In the genomic region with DNA sequence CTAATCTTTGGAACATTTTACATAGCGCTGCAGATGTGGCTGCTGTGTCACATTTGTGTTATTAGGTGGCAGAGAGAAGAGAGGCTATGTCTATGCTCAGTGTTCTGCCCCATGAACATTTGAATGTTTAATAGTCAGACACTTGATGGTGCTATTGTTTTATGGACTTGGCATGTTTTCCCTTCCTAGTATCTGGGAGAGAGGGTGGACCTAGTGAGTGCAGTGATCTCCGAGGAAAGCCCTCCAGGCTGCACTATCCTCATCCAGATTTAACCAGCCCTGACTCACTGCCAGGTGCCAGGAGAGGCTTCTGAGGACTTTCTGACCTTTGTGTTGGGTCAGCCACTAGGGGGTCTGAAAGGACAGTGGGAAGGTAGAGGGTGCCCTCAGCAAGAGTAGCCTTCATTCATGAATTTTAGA, we compare ENCODE assay signal across 9 cellular contexts. TPM values are rescaled to one million over a fixed set of nuclear protein-coding genes. Genes with fewer than 3 reads are reported as not detected.
DNase-seq lines count a peak whose midpoint lies in the region; TF ChIP-seq lines count a peak whose summit lies in the region.
"Had no signal": no experiment of that assay in that cellular context is flagged by ENCODE, and none has a peak within 500 bp of the region (broad histone marks: within the 10 kb centered on the region; RNA-seq: fewer than 3 reads in every experiment).

No MANE protein-coding gene starts in this region.

- no TSS peak for BruUV-seq in MCF 10A (replicated peaks; lab: Mats Ljungman, UMichigan)

- peak; percentile 26 for DNase-seq in MCF 10A (ENCODE audit: unreplicated experiment)
- no peak for DNase-seq in breast epithelium (ENCODE audit: low spot score in 2 of 2)
- DNase-seq in LHCN-M2 (ENCODE audit: low read depth) = peak; percentile 40
- peak; percentile 77 for DNase-seq in endodermal cell
- DNase-seq in thyroid gland = peak; percentile 9 to 17
- DNase-seq in T-helper 9 cell = no peak
- no peak for DNase-seq in stimulated activated CD4-positive, alpha-beta T cell treated with anti-CD3 and anti-CD28 coated beads, Interleukin-12 subunit alpha, Interleukin-12 subunit beta, amount 100 ng/mL, for 4 hours
- no peak for DNase-seq in adrenal gland

- H3K36me3 ChIP-seq in breast epithelium (no peaks in the 10 kb centered on the region), endodermal cell (ENCODE audit: control insufficient read depth, insufficient read depth, low read length) (peaks cover 89% of the 10 kb centered on the region), thyroid gland (peaks cover 28 to 58% of the 10 kb centered on the region in 2 donors), adrenal gland (replicated peaks in 1 of 2) (peaks cover 0 to 69% of the 10 kb centered on the region in 2 donors)

- no peak for TF ChIP-seq CTCF in MCF 10A (IDR thresholded peaks at IDR 0.05; ENCODE audit: unreplicated experiment)
- TF ChIP-seq CTCF in breast epithelium (IDR thresholded peaks at IDR 0.05) = no peak
- peak; percentile 66 for TF ChIP-seq CTCF in endodermal cell (conservative IDR thresholded peaks at IDR 0.05)
- TF ChIP-seq CTCF in thyroid gland (IDR thresholded peaks at IDR 0.05) = no peak
- TF ChIP-seq CTCF in adrenal gland (IDR thresholded peaks at IDR 0.05) = no peak

- H3K4me3 ChIP-seq in breast epithelium = no peak overlapping the region
- no peak overlapping the region for H3K4me3 ChIP-seq in endodermal cell (ENCODE audit: low read length)
- no peak overlapping the region for H3K4me3 ChIP-seq in thyroid gland (replicated peaks in 1 of 3)
- H3K4me3 ChIP-seq in adrenal gland = no peak overlapping the region
- H3K4me3 ChIP-seq: SJCRH30 had no signal

- H3K27me3 ChIP-seq in breast epithelium (no peaks in the 10 kb centered on the region), endodermal cell (ENCODE audit: control insufficient read depth, insufficient read depth, low read length, poor library complexity, severe bottlenecking) (no peaks in the 10 kb centered on the region), thyroid gland (no peaks in the 10 kb centered on the region), adrenal gland (no peaks in the 10 kb centered on the region)
- H3K27me3 ChIP-seq: SJCRH30 had no signal

- H3K27me3 Mint-ChIP-seq in MCF 10A (ENCODE audit: insufficient read depth, unreplicated experiment) (no peaks in the 10 kb centered on the region), endodermal cell (ENCODE audit: insufficient read depth) (no peaks in the 10 kb centered on the region)

- H3K4me1 ChIP-seq in breast epithelium (no peaks in the 10 kb centered on the region), endodermal cell (ENCODE audit: control insufficient read depth, insufficient read depth, low read length) (peaks cover 6% of the 10 kb centered on the region), thyroid gland (no peaks in the 10 kb centered on the region), adrenal gland (replicated peaks in 1 of 2) (no peaks in the 10 kb centered on the region)
- H3K4me1 ChIP-seq: SJCRH30 had no signal

- POLR2A ChIA-PET in MCF 10A (lab: Yijun Ruan, JAX) = interaction anchor here (0.7 kb wide), 1 partner anchor 97 kb away, joined by 4 read pairs; no protein-coding TSS in a partner anchor

- H3K4me3 Mint-ChIP-seq in MCF 10A (ENCODE audit: unreplicated experiment) (no peak overlapping the region), endodermal cell (no peak overlapping the region)

- H3K9me3 Mint-ChIP-seq in MCF 10A (ENCODE audit: unreplicated experiment) (no peaks in the 10 kb centered on the region), endodermal cell (no peaks in the 10 kb centered on the region)

- no peaks in the 10 kb centered on the region for H3K9me3 ChIP-seq in breast epithelium
- H3K9me3 ChIP-seq in endodermal cell (ENCODE audit: control insufficient read depth, low read length) = no peaks in the 10 kb centered on the region
- no peaks in the 10 kb centered on the region for H3K9me3 ChIP-seq in thyroid gland
- H3K9me3 ChIP-seq in adrenal gland (replicated peaks in 1 of 3) = no peaks in the 10 kb centered on the region
- H3K9me3 ChIP-seq: SJCRH30 had no signal

- no peak overlapping the region for H3K9ac ChIP-seq in endodermal cell (ENCODE audit: extremely low read depth, low read length, poor library complexity, severe bottlenecking)

- H3K4me1 Mint-ChIP-seq in MCF 10A (ENCODE audit: insufficient read depth, unreplicated experiment) (peaks cover 6% of the 10 kb centered on the region), endodermal cell (peaks cover 17% of the 10 kb centered on the region)

- TF ChIP-seq POLR2A in breast epithelium (IDR thresholded peaks at IDR 0.05) (no peak), thyroid gland (IDR thresholded peaks at IDR 0.05) (no peak), adrenal gland (IDR thresholded peaks at IDR 0.05) (no peak)

- CTCF ChIA-PET in MCF 10A (lab: Yijun Ruan, JAX) = interaction anchor here (0.7 to 1.5 kb wide), 2 partner anchors 12 to 108 kb away, joined by 3 to 4 read pairs; no protein-coding TSS in a partner anchor

- 93% methylated on average over 2 of the region's 2 CpGs; no CpG with 5 or more reads in 1 of the 2 experiments for whole genome bisulfite sequencing in endodermal cell (ENCODE audit: insufficient coverage in 1 of 2, insufficient read length in 1 of 2), 2 experiments
- 71 to 75% methylated on average over 2 of the region's 2 CpGs for WGBS in thyroid gland, 2 donors
- 88 to 100% (median 93%) methylated on average over 1 to 2 of the region's 2 CpGs for WGBS in adrenal gland, 4 donors

- H3K27ac ChIP-seq in breast epithelium = no peak overlapping the region
- H3K27ac ChIP-seq in endodermal cell (ENCODE audit: low read depth, low read length) = no peak overlapping the region
- no peak overlapping the region for H3K27ac ChIP-seq in thyroid gland
- H3K27ac ChIP-seq in adrenal gland = no peak overlapping the region
- H3K27ac ChIP-seq: SJCRH30 had no signal

- H3K36me3 Mint-ChIP-seq in MCF 10A (ENCODE audit: insufficient read depth, unreplicated experiment) = peaks cover 96% of the 10 kb centered on the region
- H3K36me3 Mint-ChIP-seq in endodermal cell (ENCODE audit: low read depth) = peaks cover 66% of the 10 kb centered on the region

- intact Hi-C loops in MCF 10A (cut with micrococcal nuclease) (no loop called here), breast epithelium (cut with DNase I; ENCODE audit: low total_unique reads) (no loop called here), thyroid gland (cut with DNase I) (no loop called here), adrenal gland (cut with DNase I) (no loop called here)

- H3K27ac Mint-ChIP-seq in MCF 10A (ENCODE audit: low read depth, unreplicated experiment) (peak overlapping the region; percentile 9), endodermal cell (no peak overlapping the region)

RNA-seq across cellular contexts. Expression of gene ZFC3H1, which starts 24.3 kb away (rescaled TPM):
- total RNA-seq in MCF 10A (2022) = 55.3 and 55.8 TPM in 2 replicates
- total RNA-seq in breast epithelium = 10 to 100 TPM; 79.2 to 92.9 (median 88.5) TPM
- total RNA-seq in LHCN-M2 (2014; rRNA removed) = 7.2 and 15.3 TPM in 2 replicates
- 5.6 TPM for polyA plus RNA-seq in LHCN-M2 (2012)
- total RNA-seq in endodermal cell = 10 to 100 TPM; 40.5 to 46.0 TPM
- 29.1 TPM for polyA plus RNA-seq in endodermal cell (2013, experiment 1 of 2)
- 32.8 TPM for polyA plus RNA-seq in endodermal cell (2013, experiment 2 of 2)
- 10 to 100 TPM; 45.2 to 62.4 (median 50.0) TPM for total RNA-seq in thyroid gland
- 10 to 100 TPM; 11.8 to 56.2 (median 28.8) TPM for total RNA-seq in adrenal gland
- polyA plus RNA-seq in adrenal gland = 10 to 100 TPM; 25.0 to 41.9 (median 29.4) TPM

RNA-seq across cellular contexts. Expression of gene THAP2, which starts 24.8 kb away (rescaled TPM):
- 12.6 and 13.0 TPM in 2 replicates for total RNA-seq in MCF 10A (2022)
- 1 to 10 TPM; 2.6 to 8.2 (median 2.6) TPM for total RNA-seq in breast epithelium
- total RNA-seq in LHCN-M2 (2014; rRNA removed) = 3.0 and 6.3 TPM in 2 replicates
- 2.2 TPM for polyA plus RNA-seq in LHCN-M2 (2012)
- 1 to 10 TPM; 7.2 to 9.3 TPM for total RNA-seq in endodermal cell
- polyA plus RNA-seq in endodermal cell (2013, experiment 1 of 2) = 14.7 TPM
- polyA plus RNA-seq in endodermal cell (2013, experiment 2 of 2) = 12.4 TPM
- 10 to 100 TPM in 1 of 4 donors, 1 to 10 TPM in 3; 2.4 to 11.6 (median 3.0) TPM for total RNA-seq in thyroid gland
- total RNA-seq in adrenal gland = 10 to 100 TPM in 2 of 8 donors, 1 to 10 TPM in 5, under 1 TPM in 1; 0.95 to 15.7 (median 5.0) TPM
- 10 to 100 TPM in 1 of 3 donors, 1 to 10 TPM in 2; 3.3 to 11.9 (median 4.9) TPM for polyA plus RNA-seq in adrenal gland

RNA-seq across cellular contexts. Expression of gene TMEM19, which starts 46.5 kb away (rescaled TPM):
- 7.2 and 7.3 TPM in 2 replicates for total RNA-seq in MCF 10A (2022)
- total RNA-seq in breast epithelium = 10 to 100 TPM; 13.0 to 29.0 (median 13.4) TPM
- total RNA-seq in LHCN-M2 (2014; rRNA removed) = 46.6 and 53.1 TPM in 2 replicates
- 21.6 TPM for polyA plus RNA-seq in LHCN-M2 (2012)
- 10 to 100 TPM; 12.7 to 15.9 TPM for total RNA-seq in endodermal cell
- 13.4 TPM for polyA plus RNA-seq in endodermal cell (2013, experiment 1 of 2)
- polyA plus RNA-seq in endodermal cell (2013, experiment 2 of 2) = 13.7 TPM
- total RNA-seq in thyroid gland = 10 to 100 TPM; 29.3 to 50.0 (median 47.4) TPM
- total RNA-seq in adrenal gland = 10 to 100 TPM; 12.2 to 21.1 (median 18.8) TPM
- 1 to 10 TPM; 2.8 to 7.9 (median 4.4) TPM for polyA plus RNA-seq in adrenal gland

Comparison
In these comparisons a context has a peak if more than half of its experiments do, and no peak if none do; other contexts are left out.
1. DNase-seq: peak in MCF 10A (single experiment), LHCN-M2 (single experiment), endodermal cell (single experiment) and thyroid gland (2 of 2); none in breast epithelium (0 of 2), T-helper 9 cell (single experiment), stimulated activated CD4-positive, alpha-beta T cell treated with anti-CD3 and anti-CD28 coated beads, Interleukin-12 subunit alpha, Interleukin-12 subunit beta, amount 100 ng/mL, for 4 hours (single experiment) and adrenal gland (0 of 7).